In genomic region chr6:39493717-39494116, GRCh38 we compare ENCODE assay signal across 19 cellular contexts.
A peak's percentile ranks its signal among the peaks of the same experiment; 100 is the strongest.
DNase-seq lines count a peak whose midpoint lies in the region; ATAC-seq and TF ChIP-seq lines count a peak whose summit lies in the region.
"Had no signal": no experiment of that assay in that cellular context is flagged by ENCODE, and none has a peak within 500 bp of the region (broad histone marks: within the 10 kb centered on the region; RNA-seq: fewer than 3 reads in every experiment).

No MANE protein-coding gene starts in this region.

- no peak overlapping the region for H2AFZ ChIP-seq in trophoblast cell (ENCODE audit: insufficient read depth, low read length, poor library complexity)

- H3K23ac ChIP-seq in trophoblast cell (ENCODE audit: low read length) = no peak overlapping the region

- H3K4me2 ChIP-seq in trophoblast cell (ENCODE audit: low read length) = no peak overlapping the region
- H3K4me2 ChIP-seq: A549 had no signal

- no peak overlapping the region for H3K18ac ChIP-seq in trophoblast cell (ENCODE audit: low read length)

- H3K79me1 ChIP-seq in trophoblast cell (ENCODE audit: low read length) = peaks cover 1% of the 10 kb centered on the region

- no peak overlapping the region for H2AK5ac ChIP-seq in trophoblast cell (ENCODE audit: low read length)

- no peak overlapping the region for H4K12ac ChIP-seq in trophoblast cell (ENCODE audit: low read depth, low read length)

- no peaks in the 10 kb centered on the region for H3K36me3 Mint-ChIP-seq in CD4-positive, alpha-beta memory T cell
- H3K36me3 Mint-ChIP-seq in CD14-positive monocyte = no peaks in the 10 kb centered on the region

- no peak overlapping the region for H3K27ac Mint-ChIP-seq in CD4-positive, alpha-beta memory T cell
- H3K27ac Mint-ChIP-seq in CD14-positive monocyte = no peak overlapping the region
- H3K27ac Mint-ChIP-seq: CD4-positive, alpha-beta T cell had no signal

- peaks cover 4 to 10% of the 10 kb centered on the region in 2 donors for H3K27me3 Mint-ChIP-seq in CD4-positive, alpha-beta memory T cell
- H3K27me3 Mint-ChIP-seq in CD14-positive monocyte (ENCODE audit: low read depth in 3 of 3) = peaks cover 0 to 10% (median 1%) of the 10 kb centered on the region in 3 donors

- no peaks in the 10 kb centered on the region for H3K4me1 Mint-ChIP-seq in CD4-positive, alpha-beta memory T cell
- H3K4me1 Mint-ChIP-seq in CD14-positive monocyte = no peaks in the 10 kb centered on the region

- WGBS in trophoblast cell (ENCODE audit: extremely low coverage, insufficient coverage, insufficient read length) = no CpG with 5 or more reads among the region's 1 CpG

- no peaks in the 10 kb centered on the region for H3K79me2 ChIP-seq in trophoblast cell (ENCODE audit: control insufficient read depth, insufficient read depth, low read length, poor library complexity)

- H3K4ac ChIP-seq in trophoblast cell (ENCODE audit: low read depth, low read length) = no peak overlapping the region

- no peak overlapping the region for H4K8ac ChIP-seq in trophoblast cell (ENCODE audit: low read depth, low read length)

- peaks cover 0 to 2% (median 0%) of the 10 kb centered on the region in 8 donors for H3K9me3 Mint-ChIP-seq in CD4-positive, alpha-beta memory T cell
- H3K9me3 Mint-ChIP-seq in CD14-positive monocyte = peaks cover 0 to 2% (median 0%) of the 10 kb centered on the region in 7 donors
- H3K9me3 Mint-ChIP-seq: CD4-positive, alpha-beta T cell had no signal

- H3K9ac ChIP-seq in adipocyte (ENCODE audit: low read length) = peak overlapping the region; percentile 15
- H3K9ac ChIP-seq in trophoblast cell (ENCODE audit: low read length) = no peak overlapping the region

- H3K27me3 ChIP-seq in adipocyte (replicated peaks; ENCODE audit: control insufficient read depth, insufficient read depth, low read length) (no peaks in the 10 kb centered on the region), trophoblast cell (ENCODE audit: insufficient read depth, low read length) (no peaks in the 10 kb centered on the region)
- H3K27me3 ChIP-seq in CD4-positive, alpha-beta memory T cell (ENCODE audit: insufficient read depth, low read length) = no peaks in the 10 kb centered on the region

- no peak overlapping the region for H2BK5ac ChIP-seq in trophoblast cell (ENCODE audit: low read depth, low read length, poor library complexity)

- no peak overlapping the region for H3K4me3 Mint-ChIP-seq in CD4-positive, alpha-beta memory T cell
- H3K4me3 Mint-ChIP-seq in CD14-positive monocyte = no peak overlapping the region
- H3K4me3 Mint-ChIP-seq: CD4-positive, alpha-beta T cell had no signal

- ATAC-seq in GM18498 (IDR thresholded peaks at IDR 0.05; ENCODE audit: unreplicated experiment) = no peak
- ATAC-seq: A549, Panc1 had no signal

- no peak overlapping the region for H3K4me3 ChIP-seq in adipocyte (ENCODE audit: low read length)
- no peak overlapping the region for H3K4me3 ChIP-seq in trophoblast cell (ENCODE audit: low read depth, low read length)
- no peak overlapping the region for H3K4me3 ChIP-seq in CD4-positive, alpha-beta memory T cell (ENCODE audit: low read length in 2 of 2)
- H3K4me3 ChIP-seq: A549 had no signal

- H2BK120ac ChIP-seq in trophoblast cell (ENCODE audit: insufficient read depth, low read length, poor library complexity) = peak overlapping the region; percentile 74

- peak; percentile 1 for TF ChIP-seq CTCF in AG09319 (IDR thresholded peaks at IDR 0.05; ENCODE audit: low read depth, low read length)
- no peak for TF ChIP-seq CTCF in CD14-positive monocyte (IDR thresholded peaks at IDR 0.05)

- no peaks in the 10 kb centered on the region for H3K9me3 ChIP-seq in adipocyte (ENCODE audit: control insufficient read depth, low read length)
- H3K9me3 ChIP-seq in trophoblast cell (ENCODE audit: insufficient read depth, low read depth, low read length) = no peaks in the 10 kb centered on the region
- no peaks in the 10 kb centered on the region for H3K9me3 ChIP-seq in CD4-positive, alpha-beta memory T cell (ENCODE audit: control insufficient read depth in 1 of 2, low read length in 2 of 2)
- H3K9me3 ChIP-seq: A549 had no signal

- H4K91ac ChIP-seq in trophoblast cell (ENCODE audit: low read depth, low read length) = no peak overlapping the region

- peak overlapping the region; percentile 27 for H3K27ac ChIP-seq in trophoblast cell (ENCODE audit: low read depth, low read length)
- H3K27ac ChIP-seq in CD4-positive, alpha-beta memory T cell (ENCODE audit: low read depth, low read length) = no peak overlapping the region
- H3K27ac ChIP-seq: A549, HL-60 had no signal

- CTCF ChIA-PET in CD4-positive, alpha-beta memory T cell (lab: Charles Lee; ENCODE audit: partially characterized antibody) = no interaction called here

- DNase-seq in AG09319 (ENCODE audit: extremely low read depth, low read depth) = no peak
- DNase-seq in adipocyte (ENCODE audit: low read depth) = peak; percentile 26
- DNase-seq in glomerular visceral epithelial cell (ENCODE audit: extremely low spot score) = peak; percentile 8
- no peak for DNase-seq in trophoblast cell
- DNase-seq in NCI-H1092 treated with DMSO at 0.1 percent for 48 hours (lab: John Stamatoyannopoulos, UW) = no peak
- DNase-seq in CD4-positive, alpha-beta memory T cell = no peak
- DNase-seq in CD14-positive monocyte (ENCODE audit: low spot score) = no peak
- DNase-seq: CD4-positive, alpha-beta T cell; DND-41; GDM1; NCI-H1048; NCI-H1694; NCI-H446; NCI-H774; SHP77 treated with DMSO at 0.1 percent for 48 hours had no signal

- H3K36me3 ChIP-seq in adipocyte (ENCODE audit: control insufficient read depth, insufficient read depth, low read length, severe bottlenecking) (no peaks in the 10 kb centered on the region), trophoblast cell (ENCODE audit: control insufficient read depth in 1 of 2, insufficient read depth in 2 of 2, low read length in 2 of 2) (no peaks in the 10 kb centered on the region)
- H3K36me3 ChIP-seq in CD4-positive, alpha-beta memory T cell (ENCODE audit: insufficient read depth, low read length) = no peaks in the 10 kb centered on the region

- H3K14ac ChIP-seq in trophoblast cell (ENCODE audit: low read length) = no peak overlapping the region

- no peak overlapping the region for H2BK12ac ChIP-seq in trophoblast cell (ENCODE audit: low read length)

- H3K4me1 ChIP-seq in adipocyte (ENCODE audit: control insufficient read depth, insufficient read depth, low read length) = peaks cover 56% of the 10 kb centered on the region
- H3K4me1 ChIP-seq in trophoblast cell (ENCODE audit: control insufficient read depth in 1 of 2, insufficient read depth in 2 of 2, low read length in 2 of 2) = peaks cover 0 to 8% of the 10 kb centered on the region in 2 experiments
- no peaks in the 10 kb centered on the region for H3K4me1 ChIP-seq in CD4-positive, alpha-beta memory T cell (ENCODE audit: insufficient read depth, low read length)
- H3K4me1 ChIP-seq: A549 had no signal

- intact Hi-C loops in CD4-positive, alpha-beta memory T cell (cut with micrococcal nuclease) = no loop called here
- intact Hi-C loops in CD14-positive monocyte (cut with micrococcal nuclease) = no loop called here

- POLR2A ChIA-PET in CD4-positive, alpha-beta memory T cell (lab: Charles Lee; ENCODE audit: partially characterized antibody) = no interaction called here

Comparison
In these comparisons a context has a peak if more than half of its experiments do, and no peak if none do; other contexts are left out.
1. DNase-seq: peak in adipocyte (single experiment) and glomerular visceral epithelial cell (single experiment); none in AG09319 (single experiment), trophoblast cell (0 of 2), NCI-H1092 treated with DMSO at 0.1 percent for 48 hours (single experiment), CD4-positive, alpha-beta memory T cell (0 of 5) and CD14-positive monocyte (single experiment).